Comparison of ENCODE assay signal across 14 cellular contexts in genomic region chr9:32554107-32554506, GRCh38. TPM values are rescaled to one million over a fixed set of nuclear protein-coding genes. Genes with fewer than 3 reads are reported as not detected.
DNase-seq lines count a peak whose midpoint lies in the region; ATAC-seq, FAIRE-seq and TF ChIP-seq lines count a peak whose summit lies in the region.
"Had no signal": no experiment of that assay in that cellular context is flagged by ENCODE, and none has a peak within 500 bp of the region (broad histone marks: within the 10 kb centered on the region; RNA-seq: fewer than 3 reads in every experiment).

No MANE protein-coding gene starts in this region.

- no peak overlapping the region for H4K8ac ChIP-seq in H1 (ENCODE audit: extremely low read depth, insufficient read depth, low read length)

- no peak overlapping the region for H4K5ac ChIP-seq in H1 (ENCODE audit: insufficient read length, low read depth, low read length)

- H2BK120ac ChIP-seq in H1 (replicated peaks; ENCODE audit: low read depth, low read length): no peak overlapping the region

- H3K4ac ChIP-seq in H1 (replicated peaks; ENCODE audit: insufficient read length, low read depth, low read length): no peak overlapping the region

- peaks cover 9% of the 10 kb centered on the region in 2 experiments for H4K20me1 ChIP-seq in H1 (replicated peaks in 1 of 2; ENCODE audit: control insufficient read depth in 1 of 2, insufficient read depth in 2 of 2, low read length in 2 of 2)

- ATAC-seq in natural killer cell (no peak), HG03025 (IDR thresholded peaks at IDR 0.05; ENCODE audit: low FRiP score, unreplicated experiment) (no peak), GM19023 (IDR thresholded peaks at IDR 0.05; ENCODE audit: unreplicated experiment) (no peak)
- no peak for ATAC-seq in natural killer cell treated with Interleukin-12 subunit alpha and Interleukin-12 subunit beta and Interleukin-15 and Interleukin-18, amount 100 ng/mL, for 72 hours

- H3K4me3 Mint-ChIP-seq in natural killer cell (no peak overlapping the region), type B pancreatic cell (peak overlapping the region; percentile 64)
- H3K4me3 Mint-ChIP-seq in natural killer cell treated with Interleukin-12 subunit alpha and Interleukin-12 subunit beta and Interleukin-15 and Interleukin-18, amount 100 ng/mL, for 72 hours: no peak overlapping the region

- H3K79me1 ChIP-seq in H1 (ENCODE audit: low read depth, low read length): 0 out of 2 replicates have a peak, but pooled peaks cover under 1% of the 10 kb centered on the region

- peaks cover 9% of the 10 kb centered on the region for H3K23me2 ChIP-seq in H1 (ENCODE audit: low read depth, low read length)

- POLR2A ChIA-PET in H1 (lab: Charles Lee; ENCODE audit: partially characterized antibody): interaction anchor here (0.6 to 1.1 kb wide), 5 partner anchors 12 to 1560 kb away, joined by 3 read pairs; no protein-coding TSS in a partner anchor

- no peak for TF ChIP-seq POLR2A in H1 (IDR thresholded peaks at IDR 0.05; ENCODE audit: control extremely low read depth in 1 of 2, low read depth in 2 of 2, low read length in 2 of 2)

- H3K9me3 Mint-ChIP-seq in natural killer cell: no peaks in the 10 kb centered on the region
- no peaks in the 10 kb centered on the region for H3K9me3 Mint-ChIP-seq in natural killer cell treated with Interleukin-12 subunit alpha and Interleukin-12 subunit beta and Interleukin-15 and Interleukin-18, amount 100 ng/mL, for 72 hours
- no peaks in the 10 kb centered on the region for H3K9me3 Mint-ChIP-seq in type B pancreatic cell

- peaks cover 35 to 41% of the 10 kb centered on the region in 2 donors for H3K4me1 Mint-ChIP-seq in natural killer cell
- H3K4me1 Mint-ChIP-seq in natural killer cell treated with Interleukin-12 subunit alpha and Interleukin-12 subunit beta and Interleukin-15 and Interleukin-18, amount 100 ng/mL, for 72 hours (ENCODE audit: low read depth in 2 of 2): peaks cover 30 to 43% of the 10 kb centered on the region in 2 donors
- H3K4me1 Mint-ChIP-seq in type B pancreatic cell (ENCODE audit: unreplicated experiment): peaks cover 10% of the 10 kb centered on the region

- no peak overlapping the region for H3K18ac ChIP-seq in H1 (ENCODE audit: extremely low read depth, low read length)

- no peak overlapping the region for H2AFZ ChIP-seq in H1 (ENCODE audit: low read length)

- no peak overlapping the region for H3K56ac ChIP-seq in H1 (replicated peaks; ENCODE audit: insufficient read length, low read depth, low read length)

- CTCF ChIA-PET in H1 (lab: Charles Lee; ENCODE audit: partially characterized antibody): interaction anchor here (1.4 to 2.0 kb wide), 3 partner anchors 11 to 175 kb away, joined by 3 to 8 read pairs (median 8); no protein-coding TSS in a partner anchor

- H2BK20ac ChIP-seq in H1 (ENCODE audit: low read length): no peak overlapping the region

- H3K27me3 Mint-ChIP-seq in natural killer cell (ENCODE audit: low read depth in 2 of 2): no peaks in the 10 kb centered on the region
- H3K27me3 Mint-ChIP-seq in natural killer cell treated with Interleukin-12 subunit alpha and Interleukin-12 subunit beta and Interleukin-15 and Interleukin-18, amount 100 ng/mL, for 72 hours: no peaks in the 10 kb centered on the region
- H3K27me3 Mint-ChIP-seq in type B pancreatic cell: no peaks in the 10 kb centered on the region

- no peak overlapping the region for H2BK5ac ChIP-seq in H1 (ENCODE audit: low read depth, low read length)

- TF ChIP-seq RAD21 in H1 (IDR thresholded peaks at IDR 0.05 in 1 of 2, conservative IDR thresholded peaks at IDR 0.05 in 1 of 2; ENCODE audit: low read depth in 2 of 2, low read length in 2 of 2): no peak

- no peaks in the 10 kb centered on the region for H3K27me3 ChIP-seq in H1 (replicated peaks in 1 of 4; ENCODE audit: control insufficient read depth in 3 of 4, extremely low read depth in 1 of 4, insufficient read depth in 3 of 4, low read length in 3 of 4)
- H3K27me3 ChIP-seq: BE2C, right atrium auricular region, tibial nerve had no signal

- H4K91ac ChIP-seq in H1 (replicated peaks; ENCODE audit: insufficient read length, low read length): no peak overlapping the region

- intact Hi-C loops in natural killer cell (cut with micrococcal nuclease) (loop anchor here (10.0 kb wide), 1 partner anchor 741 kb away; the partner anchor contains the start of gene NFX1), kidney (cut with DNase I) (no loop called here)

- 88% methylated on average over 2 of the region's 2 CpGs; no CpG with 5 or more reads in 1 of the 2 experiments for WGBS in H1 (ENCODE audit: extremely low coverage in 1 of 2, insufficient coverage in 1 of 2, insufficient read length in 1 of 2, insufficient replicate concordance in 2 of 2, low coverage in 1 of 2, low lambda C conversion rate in 2 of 2, missing lambda C conversion rate in 1 of 2), 2 experiments

- DNase-seq in natural killer cell: no peak
- DNase-seq in natural killer cell treated with Interleukin-12 subunit alpha and Interleukin-12 subunit beta and Interleukin-15 and Interleukin-18, amount 100 ng/mL, for 72 hours (ENCODE audit: low spot score): no peak
- DNase-seq in RPMI7951 (ENCODE audit: low read depth): peak; percentile 4
- DNase-seq in H1 (ENCODE audit: low read depth in 1 of 2, low spot score in 2 of 2): no peak
- DNase-seq in type B pancreatic cell (ENCODE audit: extremely low spot score, unreplicated experiment): no peak
- no peak for DNase-seq in kidney
- DNase-seq: amniotic stem cell, BE2C, NCI-H510A treated with DMSO at 0.1 percent for 48 hours had no signal

- no peak overlapping the region for H3K23ac ChIP-seq in H1 (ENCODE audit: insufficient read length)

- H3K4me2 ChIP-seq in H1 (ENCODE audit: insufficient read depth in 1 of 2, low read depth in 2 of 2, low read length in 2 of 2): no peak overlapping the region

- H2BK15ac ChIP-seq in H1 (ENCODE audit: low read length): no peak overlapping the region

- no peak for TF ChIP-seq CTCF in natural killer cell (IDR thresholded peaks at IDR 0.05)
- no peak for TF ChIP-seq CTCF in H1 (IDR thresholded peaks at IDR 0.05; ENCODE audit: control extremely low read depth in 1 of 3, insufficient read depth in 1 of 3, low read depth in 1 of 3, low read length in 3 of 3)
- no peak for TF ChIP-seq CTCF in type B pancreatic cell (conservative IDR thresholded peaks at IDR 0.05)
- no peak for TF ChIP-seq CTCF in kidney (IDR thresholded peaks at IDR 0.05; ENCODE audit: borderline replicate concordance, extremely low read depth, insufficient read depth)

- H3K9ac ChIP-seq in H1 (replicated peaks in 1 of 4; ENCODE audit: extremely low read depth in 1 of 4, low read depth in 3 of 4, low read length in 3 of 4): no peak overlapping the region; a peak in 1 of 7 replicates
- H3K9ac ChIP-seq in kidney (ENCODE audit: low read length in 2 of 2): no peak overlapping the region

- H3K9me3 ChIP-seq in H1 (ENCODE audit: insufficient read depth in 2 of 2, low read depth in 1 of 2, low read length in 1 of 2) (no peaks in the 10 kb centered on the region), kidney (ENCODE audit: control insufficient read depth in 1 of 2, low read length in 2 of 2) (no peaks in the 10 kb centered on the region)
- H3K9me3 ChIP-seq: BE2C, right atrium auricular region, tibial nerve had no signal

- H3K4me1 ChIP-seq in H1 (replicated peaks in 1 of 4; ENCODE audit: control insufficient read depth in 3 of 4, insufficient read depth in 4 of 4, low read length in 3 of 4): peaks cover 0 to 3% (median 0%) of the 10 kb centered on the region in 4 experiments; a peak in 2 of 7 replicates
- peaks cover 4 to 6% of the 10 kb centered on the region in 2 donors for H3K4me1 ChIP-seq in kidney (ENCODE audit: control insufficient read depth in 1 of 2, insufficient read depth in 1 of 2, low read depth in 1 of 2, low read length in 2 of 2)
- H3K4me1 ChIP-seq: BE2C had no signal

- H3K14ac ChIP-seq in H1 (ENCODE audit: insufficient read length): no peak overlapping the region

- H3K36me3 Mint-ChIP-seq in natural killer cell (no peaks in the 10 kb centered on the region), type B pancreatic cell (peaks cover 11% of the 10 kb centered on the region)
- H3K36me3 Mint-ChIP-seq in natural killer cell treated with Interleukin-12 subunit alpha and Interleukin-12 subunit beta and Interleukin-15 and Interleukin-18, amount 100 ng/mL, for 72 hours: peaks cover 4% of the 10 kb centered on the region

- FAIRE-seq in H1 (lab: Jason Lieb, UNC) (no peak), kidney (lab: Jason Lieb, UNC) (no peak)
- FAIRE-seq: H54 had no signal

- H2AK5ac ChIP-seq in H1 (ENCODE audit: low read depth, low read length): no peak overlapping the region

- H3K27ac ChIP-seq in H1 (ENCODE audit: low read depth, low read length): no peak overlapping the region
- no peak overlapping the region for H3K27ac ChIP-seq in kidney (ENCODE audit: low read depth in 2 of 2, low read length in 2 of 2)
- H3K27ac ChIP-seq: right atrium auricular region, tibial nerve had no signal

- H2BK12ac ChIP-seq in H1 (ENCODE audit: low read depth, low read length): no peak overlapping the region

- H3K79me2 ChIP-seq in H1 (ENCODE audit: control insufficient read depth in 1 of 2, insufficient read depth in 2 of 2, low read length in 2 of 2): peaks cover 11 to 32% of the 10 kb centered on the region in 2 experiments

- H3K4me3 ChIP-seq in H1 (ENCODE audit: extremely low read depth in 1 of 4, insufficient read depth in 2 of 4, low read depth in 3 of 4, low read length in 4 of 4): no peak overlapping the region
- no peak overlapping the region for H3K4me3 ChIP-seq in kidney (ENCODE audit: low read length in 2 of 2)
- H3K4me3 ChIP-seq: right atrium auricular region, tibial nerve had no signal

- no peaks in the 10 kb centered on the region; a peak in 1 of 8 replicates for H3K36me3 ChIP-seq in H1 (ENCODE audit: control insufficient read depth in 2 of 4, insufficient read depth in 4 of 4, low read length in 3 of 4)
- no peaks in the 10 kb centered on the region for H3K36me3 ChIP-seq in kidney (ENCODE audit: control insufficient read depth in 1 of 2, insufficient read depth in 2 of 2, low read length in 2 of 2)
- H3K36me3 ChIP-seq: BE2C, right atrium auricular region had no signal

- no peak for TF ChIP-seq EP300 in H1 (IDR thresholded peaks at IDR 0.05; ENCODE audit: borderline replicate concordance in 1 of 2, low read depth in 2 of 2, low read length in 2 of 2)

- H3K27ac Mint-ChIP-seq in natural killer cell (peak overlapping the region; percentile 28 to 97), type B pancreatic cell (no peak overlapping the region)
- no peak overlapping the region for H3K27ac Mint-ChIP-seq in natural killer cell treated with Interleukin-12 subunit alpha and Interleukin-12 subunit beta and Interleukin-15 and Interleukin-18, amount 100 ng/mL, for 72 hours

RNA-seq across cellular contexts. Expression of gene TOPORS, which starts 1.7 kb away (rescaled TPM):
- total RNA-seq in natural killer cell (10 to 100 TPM; 27.5 to 30.4 (median 29.8) TPM), type B pancreatic cell (ENCODE audit: low replicate concordance) (16.7 and 18.4 TPM in 2 replicates), kidney (15.6 TPM)
- 10 to 100 TPM; 11.3 to 12.1 TPM for total RNA-seq in natural killer cell treated with Interleukin-12 subunit alpha and Interleukin-12 subunit beta and Interleukin-15 and Interleukin-18, amount 100 ng/mL, for 72 hours
- 15.8 and 23.8 TPM in 2 replicates for total RNA-seq in RPMI7951 (2014; rRNA removed; shearing (Covaris generic))
- 26.9 and 30.7 TPM in 2 replicates for total RNA-seq in H1 (2021; fragmentation: NEBNext Ultra II Directional; extraction: Animal tissue kit (Norgen Biotek cat#: 25700))
- polyA plus RNA-seq in H1 (2011; rRNA removed) (7.9 and 10.3 TPM in 2 replicates), kidney (ENCODE audit: insufficient read depth, low read depth, low replicate concordance) (8.1 TPM)
- 15.7 TPM for polyA plus RNA-seq in H1 (2011; cell fraction: cytosol; rRNA removed)
- polyA plus RNA-seq in H1 (2011; cell fraction: nucleus; rRNA removed): 7.2 TPM
- 14.6 to 24.7 TPM (median 16.4 TPM) in 4 replicates for polyA plus RNA-seq in H1 (2012, experiment 1 of 2)
- 1.0 TPM for polyA plus RNA-seq in H1 (2012, experiment 2 of 2)
- 33.6 TPM for polyA plus RNA-seq in H1 (2013, experiment 1 of 2)
- 32.3 TPM for polyA plus RNA-seq in H1 (2013, experiment 2 of 2)
- 33.0 and 45.2 TPM in 2 replicates for polyA minus RNA-seq in H1 (2011; rRNA and poly(A)+ RNA removed)
- 18.3 TPM for polyA minus RNA-seq in H1 (2011; cell fraction: cytosol; rRNA and poly(A)+ RNA removed)
- polyA minus RNA-seq in H1 (2011; cell fraction: nucleus; rRNA and poly(A)+ RNA removed): 36.2 TPM

RNA-seq across cellular contexts. Expression of gene SMIM27, which starts 2.0 kb away (rescaled TPM):
- total RNA-seq in natural killer cell (10 to 100 TPM; 17.7 to 22.8 (median 18.0) TPM), type B pancreatic cell (ENCODE audit: low replicate concordance) (9.1 and 12.7 TPM in 2 replicates), kidney (14.6 TPM)
- total RNA-seq in natural killer cell treated with Interleukin-12 subunit alpha and Interleukin-12 subunit beta and Interleukin-15 and Interleukin-18, amount 100 ng/mL, for 72 hours: 1 to 10 TPM; 6.4 to 9.1 TPM
- total RNA-seq in RPMI7951 (2014; rRNA removed; shearing (Covaris generic)): 8.8 and 9.1 TPM in 2 replicates
- 15.8 and 18.1 TPM in 2 replicates for total RNA-seq in H1 (2021; fragmentation: NEBNext Ultra II Directional; extraction: Animal tissue kit (Norgen Biotek cat#: 25700))
- polyA plus RNA-seq in H1 (2011; rRNA removed) (3.6 and 4.3 TPM in 2 replicates), kidney (ENCODE audit: insufficient read depth, low read depth, low replicate concordance) (36.9 TPM)
- polyA plus RNA-seq in H1 (2011; cell fraction: cytosol; rRNA removed): 6.0 TPM
- polyA plus RNA-seq in H1 (2011; cell fraction: nucleus; rRNA removed): 9.2 TPM
- 16.2 to 37.6 TPM (median 29.0 TPM) in 4 replicates for polyA plus RNA-seq in H1 (2012, experiment 1 of 2)
- polyA plus RNA-seq in H1 (2012, experiment 2 of 2): 23.2 TPM
- polyA plus RNA-seq in H1 (2013, experiment 1 of 2): 31.7 TPM
- 30.1 TPM for polyA plus RNA-seq in H1 (2013, experiment 2 of 2)
- 1.3 and 2.4 TPM in 2 replicates for polyA minus RNA-seq in H1 (2011; rRNA and poly(A)+ RNA removed)
- polyA minus RNA-seq in H1 (2011; cell fraction: cytosol; rRNA and poly(A)+ RNA removed): 5.6 TPM
- polyA minus RNA-seq in H1 (2011; cell fraction: nucleus; rRNA and poly(A)+ RNA removed): 6.8 TPM

RNA-seq across cellular contexts. Expression of gene NDUFB6, which starts 18.9 kb away (rescaled TPM):
- total RNA-seq in natural killer cell (10 to 100 TPM; 12.6 to 14.6 (median 13.3) TPM), type B pancreatic cell (ENCODE audit: low replicate concordance) (42.9 and 45.6 TPM in 2 replicates), kidney (47.6 TPM)
- 10 to 100 TPM; 28.9 to 33.8 TPM for total RNA-seq in natural killer cell treated with Interleukin-12 subunit alpha and Interleukin-12 subunit beta and Interleukin-15 and Interleukin-18, amount 100 ng/mL, for 72 hours
- 180 and 184 TPM in 2 replicates for total RNA-seq in RPMI7951 (2014; rRNA removed; shearing (Covaris generic))
- total RNA-seq in H1 (2021; fragmentation: NEBNext Ultra II Directional; extraction: Animal tissue kit (Norgen Biotek cat#: 25700)): 61.4 and 62.5 TPM in 2 replicates
- polyA plus RNA-seq in H1 (2011; rRNA removed) (43.6 and 55.8 TPM in 2 replicates), kidney (ENCODE audit: insufficient read depth, low read depth, low replicate concordance) (132 TPM)
- 62.6 TPM for polyA plus RNA-seq in H1 (2011; cell fraction: cytosol; rRNA removed)
- 18.0 TPM for polyA plus RNA-seq in H1 (2011; cell fraction: nucleus; rRNA removed)
- 42.1 to 62.5 TPM (median 50.8 TPM) in 4 replicates for polyA plus RNA-seq in H1 (2012, experiment 1 of 2)
- polyA plus RNA-seq in H1 (2012, experiment 2 of 2): 45.8 TPM
- 79.7 TPM for polyA plus RNA-seq in H1 (2013, experiment 1 of 2)
- polyA plus RNA-seq in H1 (2013, experiment 2 of 2): 80.0 TPM
- polyA minus RNA-seq in H1 (2011; rRNA and poly(A)+ RNA removed): 3.6 and 4.3 TPM in 2 replicates
- polyA minus RNA-seq in H1 (2011; cell fraction: cytosol; rRNA and poly(A)+ RNA removed): 42.2 TPM
- polyA minus RNA-seq in H1 (2011; cell fraction: nucleus; rRNA and poly(A)+ RNA removed): 11.8 TPM

RNA-seq across cellular contexts. Expression of gene RIGI, which starts 28.1 kb away (rescaled TPM):
- total RNA-seq in natural killer cell (10 to 100 TPM; 13.8 to 21.3 (median 15.7) TPM), type B pancreatic cell (ENCODE audit: low replicate concordance) (5.8 and 7.7 TPM in 2 replicates), kidney (13.1 TPM)
- total RNA-seq in natural killer cell treated with Interleukin-12 subunit alpha and Interleukin-12 subunit beta and Interleukin-15 and Interleukin-18, amount 100 ng/mL, for 72 hours: 1 to 10 TPM; 7.9 to 9.2 TPM
- 12.0 and 13.5 TPM in 2 replicates for total RNA-seq in RPMI7951 (2014; rRNA removed; shearing (Covaris generic))
- 6.6 and 6.7 TPM in 2 replicates for total RNA-seq in H1 (2021; fragmentation: NEBNext Ultra II Directional; extraction: Animal tissue kit (Norgen Biotek cat#: 25700))
- polyA plus RNA-seq in H1 (2011; rRNA removed) (1.5 and 3.1 TPM in 2 replicates), kidney (ENCODE audit: insufficient read depth, low read depth, low replicate concordance) (5.0 TPM)
- polyA plus RNA-seq in H1 (2011; cell fraction: cytosol; rRNA removed): 3.1 TPM
- 1.5 TPM for polyA plus RNA-seq in H1 (2011; cell fraction: nucleus; rRNA removed)
- 4.3 to 10.0 TPM (median 5.9 TPM) in 4 replicates for polyA plus RNA-seq in H1 (2012, experiment 1 of 2)
- polyA plus RNA-seq in H1 (2012, experiment 2 of 2): 0.31 TPM
- polyA plus RNA-seq in H1 (2013, experiment 1 of 2): 5.4 TPM
- 5.2 TPM for polyA plus RNA-seq in H1 (2013, experiment 2 of 2)
- polyA minus RNA-seq in H1 (2011; rRNA and poly(A)+ RNA removed): 4.2 and 5.3 TPM in 2 replicates
- 3.2 TPM for polyA minus RNA-seq in H1 (2011; cell fraction: cytosol; rRNA and poly(A)+ RNA removed)
- polyA minus RNA-seq in H1 (2011; cell fraction: nucleus; rRNA and poly(A)+ RNA removed): 6.2 TPM

Comparison
In these comparisons a context has a peak if more than half of its experiments do, and no peak if none do; other contexts are left out.
1. H3K27ac Mint-ChIP-seq: peak in natural killer cell (2 of 2); none in natural killer cell treated with Interleukin-12 subunit alpha and Interleukin-12 subunit beta and Interleukin-15 and Interleukin-18, amount 100 ng/mL, for 72 hours (0 of 2) and type B pancreatic cell (single experiment).